ENCODE assay signal across 22 cellular contexts in genomic region chr1:22790232-22791008, GRCh38.
A peak's percentile ranks its signal among the peaks of the same experiment; 100 is the strongest.
DNase-seq lines count a peak whose midpoint lies in the region; ATAC-seq and FAIRE-seq lines count a peak whose summit lies in the region.
"Had no signal": no experiment of that assay in that cellular context is flagged by ENCODE, and none has a peak within 500 bp of the region (broad histone marks: within the 10 kb centered on the region; RNA-seq: fewer than 3 reads in every experiment).

No MANE protein-coding gene starts in this region.

- no peaks in the 10 kb centered on the region for H3K36me3 ChIP-seq in small intestine (ENCODE audit: control insufficient read depth in 2 of 2, insufficient read depth in 2 of 2, low read length in 2 of 2)

- peaks cover 0 to 8% of the 10 kb centered on the region in 2 donors for H3K4me1 ChIP-seq in small intestine (ENCODE audit: control insufficient read depth in 2 of 2, insufficient read depth in 1 of 2, low read depth in 1 of 2, low read length in 1 of 2)

- 21 to 44% (median 30%) methylated on average over 13 of the region's 13 CpGs for WGBS in small intestine, 3 donors

- no peak overlapping the region for H3K4me3 Mint-ChIP-seq in T-helper 17 cell
- H3K4me3 Mint-ChIP-seq in stimulated activated naive CD8-positive, alpha-beta T cell treated with anti-CD3 and anti-CD28 coated beads, Interleukin-15, amount 100 ng/mL, for 72 hours = no peak overlapping the region
- H3K4me3 Mint-ChIP-seq: activated naive CD8-positive, alpha-beta T cell; CD14-positive monocyte; central memory CD8-positive, alpha-beta T cell; effector memory CD8-positive, alpha-beta T cell; IgD-negative memory B cell; memory B cell had no signal

- H3K27ac Mint-ChIP-seq in T-helper 17 cell = peak overlapping the region; percentile 43
- H3K27ac Mint-ChIP-seq in stimulated activated naive CD8-positive, alpha-beta T cell treated with anti-CD3 and anti-CD28 coated beads, Interleukin-15, amount 100 ng/mL, for 72 hours = no peak overlapping the region
- H3K27ac Mint-ChIP-seq: activated naive CD8-positive, alpha-beta T cell; effector memory CD8-positive, alpha-beta T cell; memory B cell had no signal

- no peaks in the 10 kb centered on the region for H3K36me3 Mint-ChIP-seq in T-helper 17 cell (ENCODE audit: low read depth)
- H3K36me3 Mint-ChIP-seq: activated naive CD8-positive, alpha-beta T cell; CD14-positive monocyte; IgD-negative memory B cell; memory B cell had no signal

- H3K9me3 ChIP-seq in T-helper 17 cell (ENCODE audit: control insufficient read depth, low read length, poor library complexity, severe bottlenecking) (no peaks in the 10 kb centered on the region), small intestine (ENCODE audit: control insufficient read depth, low read depth) (no peaks in the 10 kb centered on the region)

- intact Hi-C loops in posterior vena cava (cut with DNase I) = no loop called here

- peaks cover 2% of the 10 kb centered on the region for H3K4me1 Mint-ChIP-seq in T-helper 17 cell
- no peaks in the 10 kb centered on the region for H3K4me1 Mint-ChIP-seq in stimulated activated naive CD8-positive, alpha-beta T cell treated with anti-CD3 and anti-CD28 coated beads, Interleukin-15, amount 100 ng/mL, for 72 hours
- H3K4me1 Mint-ChIP-seq: CD14-positive monocyte; central memory CD8-positive, alpha-beta T cell; IgD-negative memory B cell; memory B cell had no signal

- H3K27ac ChIP-seq in small intestine (ENCODE audit: low read depth in 1 of 2, low read length in 1 of 2) = peak overlapping the region in 1 of 2 donors; percentile 14

- H3K27me3 Mint-ChIP-seq in T-helper 17 cell = peaks cover 30% of the 10 kb centered on the region
- H3K27me3 Mint-ChIP-seq in stimulated activated naive CD8-positive, alpha-beta T cell treated with anti-CD3 and anti-CD28 coated beads, Interleukin-15, amount 100 ng/mL, for 72 hours = no peaks in the 10 kb centered on the region
- H3K27me3 Mint-ChIP-seq: central memory CD8-positive, alpha-beta T cell had no signal

- no peaks in the 10 kb centered on the region for H3K27me3 ChIP-seq in small intestine (ENCODE audit: control insufficient read depth in 2 of 2, insufficient read depth in 2 of 2, low read length in 2 of 2)

- DNase-seq in NCI-H748 (lab: John Stamatoyannopoulos, UW; ENCODE audit: unreplicated experiment) (peak; percentile 2), NCI-H748 treated with DMSO at 0.1 percent for 48 hours (lab: John Stamatoyannopoulos, UW) (no peak), T-helper 17 cell (no peak), iPS-NIHi11 (ENCODE audit: low spot score) (peak; percentile 52), small intestine (peak; percentile 72), posterior vena cava (ENCODE audit: low spot score) (no peak)
- no peak for DNase-seq in stimulated activated naive CD8-positive, alpha-beta T cell treated with anti-CD3 and anti-CD28 coated beads, Interleukin-15, amount 100 ng/mL, for 72 hours
- no peak for DNase-seq in activated CD4-positive, alpha-beta T cell treated with anti-CD3 and anti-CD28 coated beads, Interleukin-2, amount 50 U/mL, for 4 hours
- DNase-seq: activated CD4-positive, alpha-beta T cell treated with anti-CD3 and anti-CD28 coated beads for 4 hours; effector memory CD8-positive, alpha-beta T cell; EL; foreskin fibroblast; NCI-H510A treated with DMSO at 0.1 percent for 48 hours; stimulated activated CD4-positive, alpha-beta T cell treated with anti-CD3 and anti-CD28 coated beads, Interleukin-15, amount 100 ng/mL, for 24 hours had no signal

- H3K4me3 ChIP-seq in small intestine (ENCODE audit: low read depth in 1 of 2, low read length in 2 of 2) = no peak overlapping the region

- ATAC-seq in T-helper 17 cell = no peak
- no peak for ATAC-seq in stimulated activated naive CD8-positive, alpha-beta T cell treated with anti-CD3 and anti-CD28 coated beads, Interleukin-15, amount 100 ng/mL, for 72 hours
- ATAC-seq: effector memory CD8-positive, alpha-beta T cell; HCT116; Panc1 had no signal

- no peaks in the 10 kb centered on the region for H3K9me3 Mint-ChIP-seq in stimulated activated naive CD8-positive, alpha-beta T cell treated with anti-CD3 and anti-CD28 coated beads, Interleukin-15, amount 100 ng/mL, for 72 hours
- H3K9me3 Mint-ChIP-seq: CD14-positive monocyte; central memory CD8-positive, alpha-beta T cell; effector memory CD8-positive, alpha-beta T cell; IgD-negative memory B cell; memory B cell had no signal

- FAIRE-seq in small intestine (lab: Jason Lieb, UNC) = no peak
- FAIRE-seq: A204.1 had no signal

Comparison
In these comparisons a context has a peak if more than half of its experiments do, and no peak if none do; other contexts are left out.
1. DNase-seq: peak in NCI-H748 (single experiment), iPS-NIHi11 (single experiment) and small intestine (single experiment); none in NCI-H748 treated with DMSO at 0.1 percent for 48 hours (single experiment), T-helper 17 cell (0 of 3), stimulated activated naive CD8-positive, alpha-beta T cell treated with anti-CD3 and anti-CD28 coated beads, Interleukin-15, amount 100 ng/mL, for 72 hours (0 of 2), posterior vena cava (single experiment) and activated CD4-positive, alpha-beta T cell treated with anti-CD3 and anti-CD28 coated beads, Interleukin-2, amount 50 U/mL, for 4 hours (0 of 2).